Comparison of ENCODE assay signal across 9 cellular contexts in the genomic region with DNA sequence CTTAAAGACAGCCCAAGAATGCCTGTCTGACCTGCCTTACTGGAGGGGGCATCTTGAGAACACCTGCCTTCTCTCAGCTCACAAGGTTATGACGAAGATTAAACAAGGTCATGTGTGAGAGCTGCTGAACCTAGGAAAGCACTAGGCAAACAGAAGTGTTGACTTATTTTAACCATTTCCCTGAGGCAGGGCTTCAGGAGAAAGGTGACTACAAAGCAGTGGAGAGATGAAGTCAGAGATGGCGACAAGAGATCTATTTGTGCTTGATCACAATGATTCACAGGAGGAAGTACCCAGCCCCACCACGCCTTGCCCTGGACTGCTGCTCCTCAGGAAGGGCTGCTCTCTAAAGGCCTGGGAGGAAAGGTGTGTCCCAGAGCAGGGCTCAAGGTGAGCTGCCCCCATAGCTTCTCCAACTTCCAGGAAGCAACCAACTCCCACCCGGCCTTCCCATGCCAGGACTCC. TPM values are rescaled to one million over a fixed set of nuclear protein-coding genes. Genes with fewer than 3 reads are reported as not detected.
DNase-seq lines count a peak whose midpoint lies in the region; ATAC-seq and TF ChIP-seq lines count a peak whose summit lies in the region.
"Had no signal": no experiment of that assay in that cellular context is flagged by ENCODE, and none has a peak within 500 bp of the region (broad histone marks: within the 10 kb centered on the region; RNA-seq: fewer than 3 reads in every experiment).

No MANE protein-coding gene starts in this region.

- H3K4me3 ChIP-seq in tibial nerve: no peak overlapping the region

- H3K9me3 Mint-ChIP-seq in dendritic cell treated with granulocyte-macrophage colony-stimulating factor and Interleukin-4, amounts not matched to agents 40 ng/mL and 50 ng/mL, for 4 days: no peaks in the 10 kb centered on the region
- no peaks in the 10 kb centered on the region for H3K9me3 Mint-ChIP-seq in neural crest cell
- no peaks in the 10 kb centered on the region for H3K9me3 Mint-ChIP-seq in stimulated activated naive B cell treated with anti-CD40 and anti-IgM and Interleukin-4, amounts not matched to agents 10 μg/mL and 1 μg/mL and 100 μg/mL, for 72 hours

- TF ChIP-seq CTCF in neural crest cell (conservative IDR thresholded peaks at IDR 0.05) (no peak), tibial nerve (IDR thresholded peaks at IDR 0.05) (no peak)

- peak overlapping the region in 2 of 4 donors; percentile 37 to 41 for H3K27ac ChIP-seq in tibial nerve

- no peak for TF ChIP-seq EP300 in tibial nerve (IDR thresholded peaks at IDR 0.05)

- H3K4me1 Mint-ChIP-seq in dendritic cell treated with granulocyte-macrophage colony-stimulating factor and Interleukin-4, amounts not matched to agents 40 ng/mL and 50 ng/mL, for 4 days (ENCODE audit: low read depth): peaks cover 28% of the 10 kb centered on the region
- peaks cover 15% of the 10 kb centered on the region for H3K4me1 Mint-ChIP-seq in neural crest cell
- H3K4me1 Mint-ChIP-seq in stimulated activated naive B cell treated with anti-CD40 and anti-IgM and Interleukin-4, amounts not matched to agents 10 μg/mL and 1 μg/mL and 100 μg/mL, for 72 hours: peaks cover 0 to 2% of the 10 kb centered on the region in 2 donors

- no peaks in the 10 kb centered on the region for H3K27me3 Mint-ChIP-seq in dendritic cell treated with granulocyte-macrophage colony-stimulating factor and Interleukin-4, amounts not matched to agents 40 ng/mL and 50 ng/mL, for 4 days
- H3K27me3 Mint-ChIP-seq in neural crest cell (ENCODE audit: low read depth): no peaks in the 10 kb centered on the region
- no peaks in the 10 kb centered on the region for H3K27me3 Mint-ChIP-seq in stimulated activated naive B cell treated with anti-CD40 and anti-IgM and Interleukin-4, amounts not matched to agents 10 μg/mL and 1 μg/mL and 100 μg/mL, for 72 hours

- H3K4me1 ChIP-seq in tibial nerve: peaks cover 0 to 46% (median 15%) of the 10 kb centered on the region in 4 donors

- H3K27ac Mint-ChIP-seq in dendritic cell treated with granulocyte-macrophage colony-stimulating factor and Interleukin-4, amounts not matched to agents 40 ng/mL and 50 ng/mL, for 4 days: peak overlapping the region; percentile 54
- H3K27ac Mint-ChIP-seq in neural crest cell (ENCODE audit: unreplicated experiment): peak overlapping the region; percentile 52
- no peak overlapping the region for H3K27ac Mint-ChIP-seq in stimulated activated naive B cell treated with anti-CD40 and anti-IgM and Interleukin-4, amounts not matched to agents 10 μg/mL and 1 μg/mL and 100 μg/mL, for 72 hours

- H3K27me3 ChIP-seq in tibial nerve: no peaks in the 10 kb centered on the region

- H3K9me3 ChIP-seq in tibial nerve: no peaks in the 10 kb centered on the region

- WGBS in tibial nerve, 2 donors: 79 to 84% methylated on average over 4 of the region's 4 CpGs

- DNase-seq in DMS153 treated with DMSO at 0.1 percent for 48 hours (lab: John Stamatoyannopoulos, UW; ENCODE audit: unreplicated experiment) (peak; percentile 28), NCI-H510A treated with DMSO at 0.1 percent for 48 hours (lab: John Stamatoyannopoulos, UW) (peak; percentile 74), neural crest cell (ENCODE audit: low read depth, low spot score) (no peak), tibial nerve (ENCODE audit: low spot score in 2 of 2) (no peak), D341Med (ENCODE audit: low spot score) (no peak)
- DNase-seq in stimulated activated naive B cell treated with anti-CD40 and anti-IgM and Interleukin-4, amounts not matched to agents 10 μg/mL and 1 μg/mL and 100 μg/mL, for 72 hours: no peak
- DNase-seq: NCI-H748 treated with DMSO at 0.1 percent for 48 hours had no signal

- no peak overlapping the region for H3K4me3 Mint-ChIP-seq in dendritic cell treated with granulocyte-macrophage colony-stimulating factor and Interleukin-4, amounts not matched to agents 40 ng/mL and 50 ng/mL, for 4 days
- H3K4me3 Mint-ChIP-seq in neural crest cell: no peak overlapping the region
- H3K4me3 Mint-ChIP-seq in stimulated activated naive B cell treated with anti-CD40 and anti-IgM and Interleukin-4, amounts not matched to agents 10 μg/mL and 1 μg/mL and 100 μg/mL, for 72 hours: no peak overlapping the region

- H3K36me3 Mint-ChIP-seq in dendritic cell treated with granulocyte-macrophage colony-stimulating factor and Interleukin-4, amounts not matched to agents 40 ng/mL and 50 ng/mL, for 4 days (ENCODE audit: low read depth): peaks cover 52% of the 10 kb centered on the region
- H3K36me3 Mint-ChIP-seq in neural crest cell (ENCODE audit: low read depth): no peaks in the 10 kb centered on the region
- peaks cover 22 to 32% of the 10 kb centered on the region in 2 donors for H3K36me3 Mint-ChIP-seq in stimulated activated naive B cell treated with anti-CD40 and anti-IgM and Interleukin-4, amounts not matched to agents 10 μg/mL and 1 μg/mL and 100 μg/mL, for 72 hours

- peaks cover 0 to 56% (median 3%) of the 10 kb centered on the region in 3 donors for H3K36me3 ChIP-seq in tibial nerve

- no peak for ATAC-seq in stimulated activated naive B cell treated with anti-CD40 and anti-IgM and Interleukin-4, amounts not matched to agents 10 μg/mL and 1 μg/mL and 100 μg/mL, for 72 hours (replicated peaks)
- ATAC-seq in HG03457 (IDR thresholded peaks at IDR 0.05; ENCODE audit: unreplicated experiment): no peak

- intact Hi-C loops in dendritic cell treated with granulocyte-macrophage colony-stimulating factor and Interleukin-4, amounts not matched to agents 40 ng/mL and 50 ng/mL, for 4 days (cut with micrococcal nuclease): no loop called here

- TF ChIP-seq POLR2A in tibial nerve (IDR thresholded peaks at IDR 0.05): no peak

RNA-seq across cellular contexts. Expression of gene STN1, which starts 27.8 kb away (rescaled TPM):
- 11.9 and 13.2 TPM in 2 replicates for total RNA-seq in neural crest cell
- 10 to 100 TPM; 12.6 to 26.7 (median 22.1) TPM for total RNA-seq in tibial nerve

RNA-seq across cellular contexts. Expression of gene SH3PXD2A, which starts 34.9 kb away (rescaled TPM):
- 22.8 and 23.2 TPM in 2 replicates for total RNA-seq in neural crest cell
- total RNA-seq in tibial nerve: 100 to 1,000 TPM; 128 to 154 (median 136) TPM

Comparison
In these comparisons a context has a peak if more than half of its experiments do, and no peak if none do; other contexts are left out.
1. DNase-seq: peak in DMS153 treated with DMSO at 0.1 percent for 48 hours (single experiment) and NCI-H510A treated with DMSO at 0.1 percent for 48 hours (single experiment); none in neural crest cell (single experiment), tibial nerve (0 of 2), D341Med (single experiment) and stimulated activated naive B cell treated with anti-CD40 and anti-IgM and Interleukin-4, amounts not matched to agents 10 μg/mL and 1 μg/mL and 100 μg/mL, for 72 hours (single experiment).